In genomic region chr1:66996018-66996682, GRCh38 we compare ENCODE assay signal across 8 cellular contexts. TPM values are rescaled to one million over a fixed set of nuclear protein-coding genes. Genes with fewer than 3 reads are reported as not detected.
DNase-seq lines count a peak whose midpoint lies in the region; ATAC-seq, FAIRE-seq and TF ChIP-seq lines count a peak whose summit lies in the region.

No MANE protein-coding gene starts in this region.

- H3K4me1 Mint-ChIP-seq in type B pancreatic cell (ENCODE audit: unreplicated experiment), result no peaks in the 10 kb centered on the region

- no peaks in the 10 kb centered on the region for H3K79me2 ChIP-seq in OCI-LY3 (ENCODE audit: low read length)

- FAIRE-seq in HTR-8/SVneo (lab: Jason Lieb, UNC), result peak; percentile 63

- H3K27ac ChIP-seq in OCI-LY3 (ENCODE audit: low read length), result no peak overlapping the region

- DNase-seq in C1 segment of cervical spinal cord (lab: John Stamatoyannopoulos, UW), result peak in 8 of 14 donors; percentile 2 to 41 (median 27)
- peak; percentile 37 for DNase-seq in HTR-8/SVneo (ENCODE audit: insufficient read length, low spot score)
- DNase-seq in activated T-cell treated with anti-CD3 and anti-CD28 coated beads for 4 hours, result peak; percentile 38
- peak; percentile 68 for DNase-seq in fibroblast of gingiva (ENCODE audit: low read depth)
- DNase-seq in non-pigmented ciliary epithelial cell (ENCODE audit: low read depth), result peak; percentile 41
- DNase-seq in type B pancreatic cell (ENCODE audit: extremely low spot score, unreplicated experiment), result no peak

- no peak overlapping the region for H3K27ac Mint-ChIP-seq in type B pancreatic cell

- no peaks in the 10 kb centered on the region for H4K20me1 ChIP-seq in OCI-LY3 (ENCODE audit: insufficient read depth, low read length)

- peak overlapping the region; percentile 78 for H3K4me2 ChIP-seq in OCI-LY3 (ENCODE audit: low read length)

- no peaks in the 10 kb centered on the region for H3K36me3 ChIP-seq in OCI-LY3 (replicated peaks; ENCODE audit: low read depth, low read length)

- H3K4me1 ChIP-seq in OCI-LY3 (ENCODE audit: low read length), result peaks cover 5% of the 10 kb centered on the region

- peak; percentile 79 for TF ChIP-seq CTCF in OCI-LY3 (IDR thresholded peaks at IDR 0.05; ENCODE audit: low read depth, low read length)
- TF ChIP-seq CTCF in type B pancreatic cell (conservative IDR thresholded peaks at IDR 0.05), result peak; percentile 82

- peak overlapping the region; percentile 47 for H3K4me3 ChIP-seq in OCI-LY3 (ENCODE audit: low read length)

- no peaks in the 10 kb centered on the region for H3K9me3 ChIP-seq in OCI-LY3 (ENCODE audit: insufficient read depth, low read length)

- peak overlapping the region; percentile 22; the same call in 1 of the 2 replicates for H3K9ac ChIP-seq in OCI-LY3 (ENCODE audit: low read length)

- H2AFZ ChIP-seq in OCI-LY3 (ENCODE audit: low read depth, low read length), result peak overlapping the region; percentile 70; the same call in 1 of the 2 replicates

- no peaks in the 10 kb centered on the region for H3K27me3 Mint-ChIP-seq in type B pancreatic cell

- peak; percentile 70 for ATAC-seq in GM19324 (IDR thresholded peaks at IDR 0.05; ENCODE audit: low FRiP score, unreplicated experiment)

- no peaks in the 10 kb centered on the region for H3K9me3 Mint-ChIP-seq in type B pancreatic cell

- no peak overlapping the region for H3K4me3 Mint-ChIP-seq in type B pancreatic cell

- no peaks in the 10 kb centered on the region for H3K27me3 ChIP-seq in OCI-LY3 (ENCODE audit: low read depth, low read length)

- peaks cover 7% of the 10 kb centered on the region for H3K36me3 Mint-ChIP-seq in type B pancreatic cell

RNA-seq across cellular contexts. Expression of gene SLC35D1, which starts 57.8 kb away (rescaled TPM):
- 10.0 and 13.0 TPM in 2 replicates for total RNA-seq in type B pancreatic cell (ENCODE audit: low replicate concordance)
